In genomic region chr10:49053053-49053997, GRCh38 we compare ENCODE assay signal across 13 cellular contexts.
DNase-seq lines count a peak whose midpoint lies in the region; ATAC-seq, FAIRE-seq and TF ChIP-seq lines count a peak whose summit lies in the region.
"Had no signal": no experiment of that assay in that cellular context is flagged by ENCODE, and none has a peak within 500 bp of the region (broad histone marks: within the 10 kb centered on the region; RNA-seq: fewer than 3 reads in every experiment).

No MANE protein-coding gene starts in this region.

- no peak overlapping the region for H3K4me3 ChIP-seq in Jurkat, Clone E6-1 (ENCODE audit: low read length)
- H3K4me3 ChIP-seq in upper lobe of right lung (no peak overlapping the region), pancreas (no peak overlapping the region), neural progenitor cell (no peak overlapping the region)
- H3K4me3 ChIP-seq: tibial nerve had no signal

- no peaks in the 10 kb centered on the region for H3K36me3 Mint-ChIP-seq in neural progenitor cell
- H3K36me3 Mint-ChIP-seq: activated naive CD4-positive, alpha-beta T cell treated with anti-CD3 and anti-CD28 coated beads, Interleukin-2, amount 50 U/mL, for 72 hours had no signal

- H3K4me1 Mint-ChIP-seq in neural progenitor cell, result peaks cover 29% of the 10 kb centered on the region

- H2AFZ ChIP-seq in neural progenitor cell (replicated peaks), result no peak overlapping the region

- WGBS in pancreas, 2 donors, result 65 to 70% methylated on average over 11 of the region's 11 CpGs

- H3K4me2 ChIP-seq in neural progenitor cell, result no peak overlapping the region

- intact Hi-C loops in upper lobe of right lung (cut with DNase I), result no loop called here
- intact Hi-C loops in pancreas (cut with DNase I), result no loop called here

- H3K27ac ChIP-seq in upper lobe of right lung, result no peak overlapping the region
- H3K27ac ChIP-seq in pancreas, result no peak overlapping the region
- H3K27ac ChIP-seq in neural progenitor cell, result no peak overlapping the region
- H3K27ac ChIP-seq: epithelial cell of prostate, tibial nerve had no signal

- no peak overlapping the region for H3K27ac Mint-ChIP-seq in neural progenitor cell
- H3K27ac Mint-ChIP-seq: activated naive CD4-positive, alpha-beta T cell treated with anti-CD3 and anti-CD28 coated beads, Interleukin-2, amount 50 U/mL, for 72 hours had no signal

- no peaks in the 10 kb centered on the region for H3K79me2 ChIP-seq in neural progenitor cell (ENCODE audit: low read depth)

- ATAC-seq in GM18870 (IDR thresholded peaks at IDR 0.05; ENCODE audit: unreplicated experiment) (peak; percentile 59), GM21786 (IDR thresholded peaks at IDR 0.05; ENCODE audit: unreplicated experiment) (peak; percentile 65), upper lobe of right lung (no peak), pancreas (no peak)
- ATAC-seq: activated naive CD4-positive, alpha-beta T cell treated with anti-CD3 and anti-CD28 coated beads, Interleukin-2, amount 50 U/mL, for 72 hours had no signal

- H3K9me3 ChIP-seq in upper lobe of right lung (no peaks in the 10 kb centered on the region), pancreas (no peaks in the 10 kb centered on the region), neural progenitor cell (ENCODE audit: low read depth) (no peaks in the 10 kb centered on the region)
- H3K9me3 ChIP-seq: tibial nerve had no signal

- H3K27me3 ChIP-seq in upper lobe of right lung (no peaks in the 10 kb centered on the region), pancreas (no peaks in the 10 kb centered on the region), neural progenitor cell (no peaks in the 10 kb centered on the region)
- H3K27me3 ChIP-seq: tibial nerve had no signal

- peak; percentile 27 for DNase-seq in Jurkat, Clone E6-1 (ENCODE audit: low read depth, low spot score)
- DNase-seq in kidney tubule cell (ENCODE audit: low spot score), result peak; percentile 49
- DNase-seq in upper lobe of right lung, result no peak
- no peak for DNase-seq in pancreas
- no peak for DNase-seq in neural progenitor cell (ENCODE audit: low spot score)
- no peak for DNase-seq in NCI-H2196 treated with DMSO at 0.1 percent for 48 hours (lab: John Stamatoyannopoulos, UW; ENCODE audit: unreplicated experiment)
- DNase-seq: mesenchymal stem cell, T1000 had no signal

- H3K4me1 ChIP-seq in upper lobe of right lung (peaks cover 3% of the 10 kb centered on the region), pancreas (no peaks in the 10 kb centered on the region), neural progenitor cell (no peaks in the 10 kb centered on the region)

- TF ChIP-seq CTCF in upper lobe of right lung (IDR thresholded peaks at IDR 0.05) (no peak), pancreas (IDR thresholded peaks at IDR 0.05) (no peak), neural progenitor cell (IDR thresholded peaks at IDR 0.05) (no peak)

- no peaks in the 10 kb centered on the region for H3K36me3 ChIP-seq in upper lobe of right lung
- H3K36me3 ChIP-seq in pancreas, result no peaks in the 10 kb centered on the region
- H3K36me3 ChIP-seq in neural progenitor cell, result no peaks in the 10 kb centered on the region
- H3K36me3 ChIP-seq: tibial nerve had no signal

- H3F3A ChIP-seq in neural progenitor cell (ENCODE audit: low read depth), result no peaks in the 10 kb centered on the region

- H4K20me1 ChIP-seq in neural progenitor cell (ENCODE audit: low read depth), result no peaks in the 10 kb centered on the region

- peaks cover 3% of the 10 kb centered on the region for H3K27me3 Mint-ChIP-seq in neural progenitor cell (ENCODE audit: insufficient read depth, low read depth)

- no peak for FAIRE-seq in pancreas (lab: Jason Lieb, UNC)

- no peaks in the 10 kb centered on the region for H3K9me3 Mint-ChIP-seq in neural progenitor cell
- H3K9me3 Mint-ChIP-seq: activated naive CD4-positive, alpha-beta T cell treated with anti-CD3 and anti-CD28 coated beads, Interleukin-2, amount 50 U/mL, for 72 hours had no signal

- H3K4me3 Mint-ChIP-seq in neural progenitor cell, result no peak overlapping the region

- no peak overlapping the region for H3K9ac ChIP-seq in neural progenitor cell

Comparison
In these comparisons a context has a peak if more than half of its experiments do, and no peak if none do; other contexts are left out.
1. ATAC-seq: peak in GM18870 (single experiment) and GM21786 (single experiment); none in upper lobe of right lung (single experiment) and pancreas (0 of 4).
2. DNase-seq: peak in Jurkat, Clone E6-1 (single experiment) and kidney tubule cell (single experiment); none in upper lobe of right lung (single experiment), pancreas (0 of 6), neural progenitor cell (single experiment) and NCI-H2196 treated with DMSO at 0.1 percent for 48 hours (single experiment).